Comparison of ENCODE assay signal across 25 cellular contexts in genomic region chr7:2132243-2132642, GRCh38.
"Had no signal": no experiment of that assay in that cellular context is flagged by ENCODE, and none has a peak within 500 bp of the region (broad histone marks: within the 10 kb centered on the region; RNA-seq: fewer than 3 reads in every experiment).

No MANE protein-coding gene starts in this region.

- H3K9me3 Mint-ChIP-seq: activated B cell treated with CpG ODN at 0.5 μM for 24 hours; activated CD4-positive, alpha-beta memory T cell treated with anti-CD3 and anti-CD28 coated beads, Interleukin-2, amount 10 ng/mL, durations not matched to agents 7 days and 5 days; activated naive CD4-positive, alpha-beta T cell treated with anti-CD3 and anti-CD28 coated beads for 36 hours; activated naive CD4-positive, alpha-beta T cell treated with anti-CD3 and anti-CD28 coated beads, Interleukin-2, amount 50 U/mL, for 24 hours; activated naive CD8-positive, alpha-beta T cell treated with anti-CD3 and anti-CD28 coated beads for 36 hours; activated naive CD8-positive, alpha-beta T cell treated with anti-CD3 and anti-CD28 coated beads, Interleukin-2, amount 50 U/mL, for 24 hours; activated T-helper 1 cell treated with anti-CD3 and anti-CD28 coated beads, Interleukin-12 subunit alpha, Interleukin-12 subunit beta, Interleukin-2, Interleukin-4 antibody, amounts not matched to agents 30 ng/mL and 10 ng/mL and 1 ng/mL, durations not matched to agents 14 hours and 24 hours and 36 hours; activated T-helper 2 cell treated with anti-CD3 and anti-CD28 coated beads, Interferon-gamma antibody, Interleukin-2, Interleukin-4, amounts not matched to agents 10 μg/mL and 5 μg/mL and 100 μg/mL, durations not matched to agents 14 hours and 24 hours and 36 hours had no signal

- H3K4me1 Mint-ChIP-seq: activated CD4-positive, alpha-beta memory T cell treated with anti-CD3 and anti-CD28 coated beads, Interleukin-2, amount 10 ng/mL, durations not matched to agents 7 days and 5 days; activated naive CD4-positive, alpha-beta T cell treated with anti-CD3 and anti-CD28 coated beads, Interleukin-2, amount 50 U/mL, for 24 hours; activated naive CD8-positive, alpha-beta T cell treated with anti-CD3 and anti-CD28 coated beads for 36 hours; activated naive CD8-positive, alpha-beta T cell treated with anti-CD3 and anti-CD28 coated beads, Interleukin-2, amount 50 U/mL, for 24 hours had no signal

- H3K27me3 ChIP-seq: adrenal gland, body of pancreas, colonic mucosa had no signal

- H3K27me3 Mint-ChIP-seq: activated B cell treated with CpG ODN at 0.5 μM for 24 hours; activated CD4-positive, alpha-beta memory T cell treated with anti-CD3 and anti-CD28 coated beads, Interleukin-2, amount 10 ng/mL, durations not matched to agents 7 days and 5 days; activated naive CD4-positive, alpha-beta T cell treated with anti-CD3 and anti-CD28 coated beads, Interleukin-2, amount 50 U/mL, for 24 hours; activated naive CD8-positive, alpha-beta T cell treated with anti-CD3 and anti-CD28 coated beads for 36 hours; activated naive CD8-positive, alpha-beta T cell treated with anti-CD3 and anti-CD28 coated beads, Interleukin-2, amount 50 U/mL, for 24 hours had no signal

- H3K9me3 ChIP-seq: adrenal gland, body of pancreas, colonic mucosa had no signal

- H3K27ac ChIP-seq: adrenal gland, body of pancreas, colonic mucosa had no signal

- H3K4me1 ChIP-seq: adrenal gland, colonic mucosa had no signal

- DNase-seq: activated B cell treated with CpG ODN at 0.5 μM for 24 hours; activated CD4-positive, alpha-beta memory T cell treated with anti-CD3 and anti-CD28 coated beads, Interleukin-2, amount 10 ng/mL, durations not matched to agents 7 days and 5 days; activated CD4-positive, alpha-beta T cell treated with anti-CD3 and anti-CD28 coated beads for 48 hours; activated CD4-positive, alpha-beta T cell treated with anti-CD3 and anti-CD28 coated beads, Interleukin-2, amount 50 U/mL, for 4 hours; activated CD8-positive, alpha-beta memory T cell treated with anti-CD3 and anti-CD28 coated beads, Interleukin-2, amount 50 U/mL, for 48 hours; activated effector memory CD4-positive, alpha-beta T cell treated with anti-CD3 and anti-CD28 coated beads, Interleukin-2, amount 50 U/mL, for 16 hours; activated naive CD4-positive, alpha-beta T cell treated with anti-CD3 and anti-CD28 coated beads for 36 hours; activated naive CD8-positive, alpha-beta T cell treated with anti-CD3 and anti-CD28 coated beads for 36 hours; activated naive CD8-positive, alpha-beta T cell treated with anti-CD3 and anti-CD28 coated beads, Interleukin-2, amount 50 U/mL, for 24 hours; activated T-cell treated with anti-CD3 and anti-CD28 coated beads for 4 hours; activated T-cell treated with anti-CD3 and anti-CD28 coated beads, Interleukin-2, amount 50 U/mL, for 48 hours; adrenal gland; amygdala; aorta; body of pancreas; central memory CD4-positive, alpha-beta T cell; cerebellar nuclear complex; colonic mucosa; effector CD8-positive, alpha-beta T cell; foreskin fibroblast; head of caudate nucleus; T-helper 2 cell had no signal

- H3K4me3 Mint-ChIP-seq: activated B cell treated with CpG ODN at 0.5 μM for 24 hours; activated CD4-positive, alpha-beta memory T cell treated with anti-CD3 and anti-CD28 coated beads, Interleukin-2, amount 10 ng/mL, durations not matched to agents 7 days and 5 days; activated naive CD4-positive, alpha-beta T cell treated with anti-CD3 and anti-CD28 coated beads for 36 hours; activated naive CD4-positive, alpha-beta T cell treated with anti-CD3 and anti-CD28 coated beads, Interleukin-2, amount 50 U/mL, for 24 hours; activated naive CD8-positive, alpha-beta T cell treated with anti-CD3 and anti-CD28 coated beads for 36 hours; activated naive CD8-positive, alpha-beta T cell treated with anti-CD3 and anti-CD28 coated beads, Interleukin-2, amount 50 U/mL, for 24 hours; activated T-helper 1 cell treated with anti-CD3 and anti-CD28 coated beads, Interleukin-12 subunit alpha, Interleukin-12 subunit beta, Interleukin-2, Interleukin-4 antibody, amounts not matched to agents 30 ng/mL and 10 ng/mL and 1 ng/mL, durations not matched to agents 14 hours and 24 hours and 36 hours had no signal

- H3K27ac Mint-ChIP-seq: activated B cell treated with CpG ODN at 0.5 μM for 24 hours; activated CD4-positive, alpha-beta memory T cell treated with anti-CD3 and anti-CD28 coated beads, Interleukin-2, amount 10 ng/mL, durations not matched to agents 7 days and 5 days; activated naive CD4-positive, alpha-beta T cell treated with anti-CD3 and anti-CD28 coated beads for 36 hours; activated naive CD4-positive, alpha-beta T cell treated with anti-CD3 and anti-CD28 coated beads, Interleukin-2, amount 50 U/mL, for 24 hours; activated naive CD8-positive, alpha-beta T cell treated with anti-CD3 and anti-CD28 coated beads for 36 hours; activated naive CD8-positive, alpha-beta T cell treated with anti-CD3 and anti-CD28 coated beads, Interleukin-2, amount 50 U/mL, for 24 hours; activated T-helper 1 cell treated with anti-CD3 and anti-CD28 coated beads, Interleukin-12 subunit alpha, Interleukin-12 subunit beta, Interleukin-2, Interleukin-4 antibody, amounts not matched to agents 30 ng/mL and 10 ng/mL and 1 ng/mL, durations not matched to agents 14 hours and 24 hours and 36 hours; activated T-helper 2 cell treated with anti-CD3 and anti-CD28 coated beads, Interferon-gamma antibody, Interleukin-2, Interleukin-4, amounts not matched to agents 10 μg/mL and 5 μg/mL and 100 μg/mL, durations not matched to agents 14 hours and 24 hours and 36 hours had no signal

- H3K36me3 ChIP-seq: adrenal gland, colonic mucosa had no signal

- H3K4me3 ChIP-seq: adrenal gland, body of pancreas, colonic mucosa had no signal
